In the genomic region with DNA sequence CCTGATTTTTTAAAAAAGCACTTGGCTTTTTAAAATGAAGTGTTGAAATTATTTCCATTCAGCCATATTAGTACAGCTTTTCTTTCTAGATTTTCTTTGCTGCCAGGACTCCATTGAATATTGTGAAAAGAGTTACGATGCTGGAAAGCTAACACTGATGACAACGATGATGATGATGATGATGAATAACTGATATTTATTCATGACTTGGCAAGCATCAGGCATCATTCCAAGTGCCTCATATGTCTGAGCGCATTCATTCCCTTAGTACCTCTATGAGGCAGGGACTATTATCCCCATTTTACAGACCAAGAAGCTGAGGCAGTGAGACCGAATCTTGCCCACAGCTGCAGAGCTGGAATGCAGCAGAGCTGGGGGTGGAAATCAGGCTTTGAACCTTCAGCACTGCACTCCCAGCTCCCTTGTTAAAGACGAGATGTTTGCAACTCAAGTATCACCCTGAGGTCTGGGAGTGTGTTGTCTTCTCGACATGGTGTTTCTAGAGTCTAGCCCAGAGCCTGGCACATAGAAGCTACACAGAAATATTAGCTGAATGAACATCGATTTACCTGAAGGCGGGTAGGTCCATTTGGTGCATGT, we compare ENCODE assay signal across 16 cellular contexts.
"Had no signal": no experiment of that assay in that cellular context is flagged by ENCODE, and none has a peak within 500 bp of the region (broad histone marks: within the 10 kb centered on the region; RNA-seq: fewer than 3 reads in every experiment).

No MANE protein-coding gene starts in this region.

- DNase-seq: cortex of kidney; dorsolateral prefrontal cortex; effector CD8-positive, alpha-beta T cell; glutamatergic neuron; left cardiac atrium; left ventricle myocardium inferior; mesendoderm; naive B cell; stimulated activated CD4-positive, alpha-beta T cell treated with anti-CD3 and anti-CD28 coated beads, Interleukin-2, amount 100 ng/mL, for 48 hours; stimulated activated naive CD4-positive, alpha-beta T cell treated with Interleukin-2 at 50 U/mL for 16 hours had no signal

- H3K9me3 Mint-ChIP-seq: nephron, type B pancreatic cell had no signal

- H3K4me3 ChIP-seq: dorsolateral prefrontal cortex, gastroesophageal sphincter, left ventricle myocardium inferior, lung, smooth muscle cell, vagina had no signal

- H3K27ac Mint-ChIP-seq: naive B cell, type B pancreatic cell had no signal

- H3K4me2 ChIP-seq: smooth muscle cell had no signal

- H3K36me3 ChIP-seq: gastroesophageal sphincter, left ventricle myocardium inferior, vagina had no signal

- H3K4me3 Mint-ChIP-seq: naive B cell, nephron, type B pancreatic cell had no signal

- H3K9me3 ChIP-seq: gastroesophageal sphincter, left ventricle myocardium inferior, vagina had no signal

- H3K27me3 ChIP-seq: vagina had no signal

- H3K4me1 ChIP-seq: left ventricle myocardium inferior had no signal

- H3K36me3 Mint-ChIP-seq: naive B cell, type B pancreatic cell had no signal

- H3K27ac ChIP-seq: dorsolateral prefrontal cortex, gastroesophageal sphincter, left ventricle myocardium inferior, vagina had no signal
